ENCODE assay signal across 12 cellular contexts in the genomic region with DNA sequence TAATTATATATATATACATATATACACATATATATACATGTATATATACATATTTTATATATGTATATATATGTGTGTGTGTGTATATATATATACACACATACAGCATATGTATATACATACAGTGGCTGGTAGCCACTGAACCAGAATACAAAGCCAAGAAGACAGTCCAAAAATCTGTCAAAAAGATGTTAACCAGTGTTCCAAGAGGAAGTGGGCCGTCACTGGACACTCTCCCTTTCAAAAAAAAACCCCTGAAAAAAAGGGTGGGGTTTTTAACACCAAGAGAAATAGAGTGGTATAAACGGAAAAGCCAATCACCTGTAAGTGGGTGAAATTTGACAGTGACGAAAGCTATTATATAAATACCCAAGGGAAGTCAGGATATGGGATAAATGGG. TPM values are rescaled to one million over a fixed set of nuclear protein-coding genes. Genes with fewer than 3 reads are reported as not detected.
DNase-seq lines count a peak whose midpoint lies in the region; ATAC-seq, FAIRE-seq and TF ChIP-seq lines count a peak whose summit lies in the region.
"Had no signal": no experiment of that assay in that cellular context is flagged by ENCODE, and none has a peak within 500 bp of the region (broad histone marks: within the 10 kb centered on the region; RNA-seq: fewer than 3 reads in every experiment).

No MANE protein-coding gene starts in this region.

- H3K9ac ChIP-seq in K562 (ENCODE audit: insufficient read depth in 1 of 2, low read depth in 2 of 2, low read length in 2 of 2) = no peak overlapping the region
- H3K9ac ChIP-seq: GM23248 had no signal

- in situ Hi-C loops in K562 (cut with MboI) = no loop called here

- CTCF ChIA-PET in K562 (lab: Yijun Ruan, JAX; ENCODE audit: low intra/inter-chr PET ratio) = no interaction called here

- no peak for ATAC-seq in Right ventricle myocardium superior (ENCODE audit: poor library complexity)
- no peak for ATAC-seq in K562
- no peak for ATAC-seq in HG03135 (IDR thresholded peaks at IDR 0.05; ENCODE audit: unreplicated experiment)

- no peaks in the 10 kb centered on the region for H3K36me3 ChIP-seq in cardiac muscle cell
- H3K36me3 ChIP-seq in K562 (ENCODE audit: control insufficient read depth, insufficient read depth, low read length) = no peaks in the 10 kb centered on the region

- intact Hi-C loops in Right ventricle myocardium superior (cut with DNase I) = no loop called here
- intact Hi-C loops in K562 (cut with micrococcal nuclease) = no loop called here

- H3K4me1 ChIP-seq in cardiac muscle cell (ENCODE audit: low read depth) (no peaks in the 10 kb centered on the region), K562 (replicated peaks in 1 of 2; ENCODE audit: control insufficient read depth in 2 of 2, insufficient read depth in 2 of 2, low read length in 2 of 2) (peaks cover 4 to 14% of the 10 kb centered on the region in 2 experiments; a peak in 3 of 5 replicates)

- H3K79me2 ChIP-seq in K562 (ENCODE audit: control insufficient read depth, insufficient read depth, low read length) = no peaks in the 10 kb centered on the region

- no peaks in the 10 kb centered on the region for H4K20me1 ChIP-seq in K562 (replicated peaks; ENCODE audit: control insufficient read depth, insufficient read depth, low read length)

- H3K27me3 ChIP-seq in cardiac muscle cell (no peaks in the 10 kb centered on the region), K562 (ENCODE audit: control insufficient read depth in 2 of 2, insufficient read depth in 2 of 2, low read length in 2 of 2) (no peaks in the 10 kb centered on the region)

- H3K4me3 ChIP-seq in cardiac muscle cell (no peak overlapping the region), K562 (no peak overlapping the region)
- H3K4me3 ChIP-seq: GM23248 had no signal

- no peak for FAIRE-seq in K562 (lab: Jason Lieb, UNC)
- FAIRE-seq: H54 had no signal

- WGBS in K562 (ENCODE audit: insufficient coverage, low coverage, missing lambda C conversion rate) = 38% methylated on average over 3 of the region's 3 CpGs

- no peak for TF ChIP-seq CTCF in cardiac muscle cell (IDR thresholded peaks at IDR 0.05; ENCODE audit: low read depth, low read length)
- no peak for TF ChIP-seq CTCF in K562 (IDR thresholded peaks at IDR 0.05 in 2 of 3, conservative IDR thresholded peaks at IDR 0.05 in 1 of 3; ENCODE audit: insufficient read depth in 2 of 3, low read depth in 1 of 3, low read length in 3 of 3)

- POLR2A ChIA-PET in K562 (lab: Yijun Ruan, JAX) = no interaction called here

- H3K9me3 ChIP-seq in cardiac muscle cell (ENCODE audit: low read depth) (no peaks in the 10 kb centered on the region), K562 (replicated peaks; ENCODE audit: control insufficient read depth, insufficient read depth, low read depth, low read length) (peaks cover 4% of the 10 kb centered on the region; the same call in 1 of the 2 replicates)

- BruUV-seq in K562 (replicated peaks; lab: Mats Ljungman, UMichigan) = no TSS peak

- no peak for TF ChIP-seq POLR2A in K562 (conservative IDR thresholded peaks at IDR 0.05)

- no peak overlapping the region for H3K27ac ChIP-seq in cardiac muscle cell
- no peak overlapping the region for H3K27ac ChIP-seq in K562 (ENCODE audit: extremely low read depth, low read depth, low read length)
- H3K27ac ChIP-seq: 22Rv1, GM23248 had no signal

- DNase-seq in cardiac muscle cell (ENCODE audit: low read depth in 1 of 2, low spot score in 1 of 2) (peak; percentile 52 to 77), Right ventricle myocardium superior (no peak), MV-4-11 (lab: John Stamatoyannopoulos, UW) (peak; percentile 2), K562 (ENCODE audit: extremely low read depth in 1 of 4, low spot score in 3 of 4) (no peak), cerebellum (ENCODE audit: low spot score) (no peak), NCI-H1436 treated with DMSO at 0.1 percent for 48 hours (lab: John Stamatoyannopoulos, UW) (no peak)
- DNase-seq: CD4-positive, CD25-positive, alpha-beta regulatory T cell; DMS53; GM23248 had no signal

- H2AFZ ChIP-seq in K562 (ENCODE audit: low read depth, low read length) = peak overlapping the region; percentile 49; the same call in 1 of the 2 replicates
- H2AFZ ChIP-seq: GM23248 had no signal

- TF ChIP-seq RAD21 in K562 (CRISPR knock-in tag; conservative IDR thresholded peaks at IDR 0.05 in 1 of 2, IDR thresholded peaks at IDR 0.05 in 1 of 2) = no peak

- no peaks in the 10 kb centered on the region for H3K9me1 ChIP-seq in K562 (ENCODE audit: control insufficient read depth, insufficient read depth, low read length)

- H3K4me2 ChIP-seq in K562 (ENCODE audit: insufficient read depth, low read length) = no peak overlapping the region

- no peak for TF ChIP-seq EP300 in K562 (IDR thresholded peaks at IDR 0.05; ENCODE audit: low read length)

TF ChIP-seq in K562, 482 proteins besides CTCF, POLR2A, EP300 and RAD21:
- TF ChIP-seq FOXM1 (IDR thresholded peaks at IDR 0.05; ENCODE audit: low read depth) = peak; percentile 20; the same call in 1 of the 2 replicates
- TF ChIP-seq FOXM1 (CRISPR knock-in tag; IDR thresholded peaks at IDR 0.05; ENCODE audit: low read depth) = no peak
- TF ChIP-seq NCOA4 (IDR thresholded peaks at IDR 0.05; ENCODE audit: partially characterized antibody) = no peak
- no peak for TF ChIP-seq SIRT6 (IDR thresholded peaks at IDR 0.05; ENCODE audit: low read depth, low read length)
- no peak for TF ChIP-seq PTTG1 (tag; IDR thresholded peaks at IDR 0.05; ENCODE audit: low read depth)
- no peak for TF ChIP-seq GABPA (tag; conservative IDR thresholded peaks at IDR 0.05; ENCODE audit: low read depth)
TF ChIP-seq in K562: peak in this region for 1.

RNA-seq across cellular contexts. Expression of a gene that starts 31.1 kb away (rescaled TPM):
- total RNA-seq in cardiac muscle cell = 21.9 and 43.3 TPM in 2 replicates
- polyA plus RNA-seq in cardiac muscle cell = 21.9 and 28.6 TPM in 2 replicates
- total RNA-seq in Right ventricle myocardium superior = 14.1 TPM
- total RNA-seq in K562 (2011; cell fraction: chromatin; rRNA removed; ENCODE audit: low replicate concordance) = 25.1 and 117 TPM in 2 replicates
- 12.7 and 14.6 TPM in 2 replicates for total RNA-seq in K562 (2011; cell fraction: nucleolus; rRNA removed)
- total RNA-seq in K562 (2011; cell fraction: nucleoplasm; rRNA removed) = 37.6 and 62.7 TPM in 2 replicates
- 15.2 and 22.7 TPM in 2 replicates for total RNA-seq in K562 (2014; rRNA removed)
- 33.2 and 37.5 TPM in 2 replicates for total RNA-seq in K562 (2014; rRNA removed; fragmentation: Illumina TruSeq; extraction: Trizol)
- total RNA-seq in K562 (2015; rRNA removed; fragmentation: Illumina TruSeq; extraction: Trizol) = 23.3 and 24.1 TPM in 2 replicates
- 25.3 and 27.8 TPM in 2 replicates for total RNA-seq in K562 (2021)
- polyA plus RNA-seq in K562 (2011; rRNA removed) = 23.7 and 30.8 TPM in 2 replicates
- polyA plus RNA-seq in K562 (2011; cell fraction: cytosol; rRNA removed) = 7.8 and 8.4 TPM in 2 replicates
- polyA plus RNA-seq in K562 (2011; cell fraction: nucleus; rRNA removed) = 8.5 and 12.2 TPM in 2 replicates
- 10.7 and 11.1 TPM in 2 replicates for polyA plus RNA-seq in K562 (2012)
- 16.1 and 25.2 TPM in 2 replicates for polyA plus RNA-seq in K562 (2014; fragmentation: Illumina TruSeq; extraction: Trizol)
- polyA plus RNA-seq in K562 (2014; fragmentation: Nextera tagmentation; extraction: Ambion mirVana) = 1 to 10 TPM; 5.0 to 6.4 TPM
- 17.3 and 21.0 TPM in 2 replicates for polyA plus RNA-seq in K562 (2014; rRNA removed)
- polyA minus RNA-seq in K562 (2011; rRNA and poly(A)+ RNA removed) = 35.5 and 54.5 TPM in 2 replicates
- polyA minus RNA-seq in K562 (2011; cell fraction: cytosol; rRNA and poly(A)+ RNA removed) = 8.3 and 9.4 TPM in 2 replicates
- polyA minus RNA-seq in K562 (2011; cell fraction: nucleus; rRNA and poly(A)+ RNA removed) = 19.1 and 29.2 TPM in 2 replicates
- 34.8 TPM for total RNA-seq in cerebellum

Comparison
In these comparisons a context has a peak if more than half of its experiments do, and no peak if none do; other contexts are left out.
1. DNase-seq: peak in cardiac muscle cell (2 of 2) and MV-4-11 (single experiment); none in Right ventricle myocardium superior (single experiment), K562 (0 of 4), cerebellum (single experiment) and NCI-H1436 treated with DMSO at 0.1 percent for 48 hours (single experiment).